In genomic region chr4:110510282-110510681, GRCh38 we compare ENCODE assay signal across 1 cellular context.
TF ChIP-seq lines count a peak whose summit lies in the region.

No MANE protein-coding gene starts in this region.

TF ChIP-seq in HepG2, 621 proteins besides CTCF, POLR2A, EP300 and RAD21:
- TF ChIP-seq AGO2 (optimal IDR thresholded peaks at IDR 0.05; ENCODE audit: low read depth, low read length): no peak
- TF ChIP-seq ZFP41 (CRISPR knock-in tag; IDR thresholded peaks at IDR 0.05; ENCODE audit: borderline replicate concordance): no peak
- TF ChIP-seq PBX2 (CRISPR knock-in tag; IDR thresholded peaks at IDR 0.05): no peak
- TF ChIP-seq ZBTB26 (CRISPR knock-in tag; IDR thresholded peaks at IDR 0.05; ENCODE audit: borderline replicate concordance): no peak
- no peak for TF ChIP-seq ZNF776 (CRISPR knock-in tag; IDR thresholded peaks at IDR 0.05)
- no peak for TF ChIP-seq NFATC3 (CRISPR knock-in tag; IDR thresholded peaks at IDR 0.05)
- TF ChIP-seq RBM22 (optimal IDR thresholded peaks at IDR 0.05; ENCODE audit: low read length): no peak
- no peak for TF ChIP-seq WIZ (CRISPR knock-in tag; IDR thresholded peaks at IDR 0.05)
- TF ChIP-seq DNMT1 (CRISPR knock-in tag; IDR thresholded peaks at IDR 0.05): no peak
